8 cellular contexts compared by ENCODE assay signal in genomic region chr1:23553896-23554480, GRCh38. TPM values are rescaled to one million over a fixed set of nuclear protein-coding genes. Genes with fewer than 3 reads are reported as not detected.
A peak's percentile ranks its signal among the peaks of the same experiment; 100 is the strongest.
DNase-seq lines count a peak whose midpoint lies in the region; ATAC-seq, FAIRE-seq and TF ChIP-seq lines count a peak whose summit lies in the region.

No MANE protein-coding gene starts in this region.

- no peak for FAIRE-seq in HTR-8/SVneo (lab: Jason Lieb, UNC)

- intact Hi-C loops in psoas muscle (cut with DNase I): loop anchor here in 1 of 2 donors (5.0 kb wide), 1 partner anchor 33 kb away; no protein-coding TSS in a partner anchor

- ATAC-seq in psoas muscle: no peak

- 50 to 52% methylated on average over 22 of the region's 22 CpGs for WGBS in esophagus, 2 donors
- 51 to 55% (median 54%) methylated on average over 22 of the region's 22 CpGs for WGBS in psoas muscle, 3 donors

- H3K36me3 ChIP-seq in GM06990 (ENCODE audit: control insufficient read depth, insufficient read depth, low read length): no peaks in the 10 kb centered on the region
- H3K36me3 ChIP-seq in SJCRH30: peaks cover 21% of the 10 kb centered on the region
- no peaks in the 10 kb centered on the region for H3K36me3 ChIP-seq in esophagus (ENCODE audit: control insufficient read depth in 2 of 2, insufficient read depth in 2 of 2, low read length in 1 of 2)
- peaks cover 0 to 9% of the 10 kb centered on the region in 2 donors for H3K36me3 ChIP-seq in psoas muscle (ENCODE audit: insufficient read depth in 1 of 2, low read depth in 1 of 2)

- no peaks in the 10 kb centered on the region for H3K9me3 ChIP-seq in SJCRH30 (replicated peaks)
- H3K9me3 ChIP-seq in esophagus (ENCODE audit: control insufficient read depth in 2 of 2, insufficient read depth in 1 of 2, low read depth in 1 of 2, low read length in 1 of 2): no peaks in the 10 kb centered on the region
- H3K9me3 ChIP-seq in psoas muscle: no peaks in the 10 kb centered on the region

- DNase-seq in GM06990 (ENCODE audit: extremely low read depth, insufficient read length): no peak
- DNase-seq in SJCRH30: peak; percentile 73 to 75
- DNase-seq in psoas muscle: no peak
- no peak for DNase-seq in stimulated activated CD8-positive, alpha-beta memory T cell treated with anti-CD3 and anti-CD28 coated beads, Interleukin-4, amount 100 ng/mL, for 48 hours
- no peak for DNase-seq in NCI-H446 (lab: John Stamatoyannopoulos, UW)
- DNase-seq in activated gamma-delta T cell treated with Interleukin-2 at 50 U/mL for 16 hours: no peak
- DNase-seq in HTR-8/SVneo (ENCODE audit: insufficient read length, low spot score): no peak

- peaks cover 37% of the 10 kb centered on the region for H3K4me1 ChIP-seq in SJCRH30
- peaks cover 4 to 16% of the 10 kb centered on the region in 2 donors for H3K4me1 ChIP-seq in esophagus (ENCODE audit: control insufficient read depth in 2 of 2, insufficient read depth in 2 of 2, low read length in 1 of 2)
- H3K4me1 ChIP-seq in psoas muscle: peaks cover 20% of the 10 kb centered on the region

- peak overlapping the region; percentile 46 for H3K4me3 ChIP-seq in GM06990 (replicated peaks; ENCODE audit: low read depth, low read length)
- peak overlapping the region; percentile 55 for H3K4me3 ChIP-seq in SJCRH30
- H3K4me3 ChIP-seq in esophagus (ENCODE audit: low read depth in 1 of 2, low read length in 2 of 2): peak overlapping the region; percentile 48 to 55
- peak overlapping the region; percentile 74 for H3K4me3 ChIP-seq in psoas muscle

- TF ChIP-seq CTCF in GM06990 (IDR thresholded peaks at IDR 0.05; ENCODE audit: insufficient read depth, low read length, poor library complexity, severe bottlenecking) (no peak), psoas muscle (IDR thresholded peaks at IDR 0.05) (no peak)

- H3K27ac ChIP-seq in SJCRH30 (peak overlapping the region; percentile 97), esophagus (ENCODE audit: low read depth in 2 of 2, low read length in 1 of 2) (peak overlapping the region; percentile 78 to 86), psoas muscle (peak overlapping the region; percentile 79)

- H3K27me3 ChIP-seq in GM06990 (replicated peaks; ENCODE audit: control insufficient read depth, insufficient read depth, low read length): no peaks in the 10 kb centered on the region
- H3K27me3 ChIP-seq in SJCRH30: no peaks in the 10 kb centered on the region
- H3K27me3 ChIP-seq in esophagus (ENCODE audit: control insufficient read depth in 1 of 2, insufficient read depth in 2 of 2, low read length in 2 of 2): no peaks in the 10 kb centered on the region
- H3K27me3 ChIP-seq in psoas muscle (ENCODE audit: insufficient read depth in 3 of 3, low read length in 2 of 3): no peaks in the 10 kb centered on the region

RNA-seq across cellular contexts. Expression of gene ID3, which starts 5.3 kb away (rescaled TPM):
- 332 and 336 TPM in 2 replicates for total RNA-seq in SJCRH30 (2014; rRNA removed; shearing (Covaris generic))
- polyA plus RNA-seq in esophagus (10 to 100 TPM; 24.4 to 44.2 TPM), psoas muscle (100 to 1,000 TPM in 1 of 3 donors, 10 to 100 TPM in 2; 26.8 to 126 (median 33.7) TPM)
- total RNA-seq in psoas muscle: 10 to 100 TPM; 17.8 to 97.3 (median 81.2) TPM

RNA-seq across cellular contexts. Expression of gene E2F2, which starts 23.0 kb away (rescaled TPM):
- total RNA-seq in SJCRH30 (2014; rRNA removed; shearing (Covaris generic)): 33.5 and 43.2 TPM in 2 replicates
- polyA plus RNA-seq in esophagus: 1 to 10 TPM; 5.4 to 7.4 TPM
- under 1 TPM in 3 of 4 donors, not detected in 1; 0.06 to 0.32 (median 0.17) TPM for total RNA-seq in psoas muscle
- under 1 TPM in 2 of 3 donors, not detected in 1; 0.03 to 0.05 TPM for polyA plus RNA-seq in psoas muscle

Comparison
In these comparisons a context has a peak if more than half of its experiments do, and no peak if none do; other contexts are left out.
1. DNase-seq: peak in SJCRH30 (2 of 2); none in GM06990 (single experiment), psoas muscle (0 of 2), stimulated activated CD8-positive, alpha-beta memory T cell treated with anti-CD3 and anti-CD28 coated beads, Interleukin-4, amount 100 ng/mL, for 48 hours (single experiment), NCI-H446 (0 of 2), activated gamma-delta T cell treated with Interleukin-2 at 50 U/mL for 16 hours (single experiment) and HTR-8/SVneo (single experiment).
2. RNA of gene E2F2, which starts 23.0 kb away (total RNA-seq): 33.5 to 43.2 TPM in SJCRH30; 0.06 to 0.32 TPM in psoas muscle; every median in the first group is over 10 times any median in the second.
3. Peak in every context shown above with its lines, with median percentiles within 50 percentile points of each other: H3K4me3 ChIP-seq and H3K27ac ChIP-seq.